1 cellular context compared by ENCODE assay signal in genomic region chr7:73900286-73900685, GRCh38.
A peak's percentile ranks its signal among the peaks of the same experiment; 100 is the strongest.
TF ChIP-seq lines count a peak whose summit lies in the region.

No MANE protein-coding gene starts in this region.

TF ChIP-seq in K562, 482 proteins besides CTCF, POLR2A, EP300 and RAD21:
- no peak for TF ChIP-seq MBD2 (IDR thresholded peaks at IDR 0.05; ENCODE audit: borderline replicate concordance, low read depth)
- TF ChIP-seq PATZ1 (CRISPR knock-in tag; IDR thresholded peaks at IDR 0.05; ENCODE audit: borderline replicate concordance) = no peak
- no peak for TF ChIP-seq PBX2 (CRISPR knock-in tag; IDR thresholded peaks at IDR 0.05; ENCODE audit: low read depth)
- no peak for TF ChIP-seq PBX2 (tag; conservative IDR thresholded peaks at IDR 0.05; ENCODE audit: low read depth)
- peak; percentile 22; the same call in 1 of the 2 replicates for TF ChIP-seq ZBTB7A (IDR thresholded peaks at IDR 0.05; ENCODE audit: borderline replicate concordance, control insufficient read depth, low read depth, low read length)
- TF ChIP-seq ATF2 (CRISPR knock-in tag; IDR thresholded peaks at IDR 0.05) = no peak
- TF ChIP-seq TFAP4 (CRISPR knock-in tag; IDR thresholded peaks at IDR 0.05; ENCODE audit: borderline replicate concordance) = no peak
- no peak for TF ChIP-seq ARID3A (IDR thresholded peaks at IDR 0.05; ENCODE audit: borderline replicate concordance, low read depth, low read length)
